ENCODE assay signal across 9 cellular contexts in genomic region chr9:41229408-41230401, GRCh38. TPM values are rescaled to one million over a fixed set of nuclear protein-coding genes. Genes with fewer than 3 reads are reported as not detected.
DNase-seq lines count a peak whose midpoint lies in the region; ATAC-seq, FAIRE-seq and TF ChIP-seq lines count a peak whose summit lies in the region.
"Had no signal": no experiment of that assay in that cellular context is flagged by ENCODE, and none has a peak within 500 bp of the region (broad histone marks: within the 10 kb centered on the region; RNA-seq: fewer than 3 reads in every experiment).

No MANE protein-coding gene starts in this region.

- H3K79me2 ChIP-seq in DND-41 (ENCODE audit: insufficient read depth, low read length) (no peaks in the 10 kb centered on the region), H1 (ENCODE audit: control insufficient read depth in 1 of 2, insufficient read depth in 2 of 2, low read length in 2 of 2) (no peaks in the 10 kb centered on the region)

- CTCF ChIA-PET in H1 (lab: Charles Lee; ENCODE audit: partially characterized antibody), result no interaction called here

- H3K14ac ChIP-seq in H1 (ENCODE audit: insufficient read length), result peak overlapping the region; percentile 16

- 56% methylated on average over 7 of the region's 7 CpGs; no CpG with 5 or more reads in 1 of the 2 experiments for WGBS in H1 (ENCODE audit: extremely low coverage in 1 of 2, insufficient coverage in 1 of 2, insufficient read length in 1 of 2, insufficient replicate concordance in 2 of 2, low coverage in 1 of 2, low lambda C conversion rate in 2 of 2, missing lambda C conversion rate in 1 of 2), 2 experiments

- no peak for TF ChIP-seq CTCF in DND-41 (IDR thresholded peaks at IDR 0.05; ENCODE audit: borderline replicate concordance, extremely low read depth, low read length, poor library complexity, severe bottlenecking)
- no peak for TF ChIP-seq CTCF in H1 (IDR thresholded peaks at IDR 0.05; ENCODE audit: control extremely low read depth in 1 of 3, insufficient read depth in 1 of 3, low read depth in 1 of 3, low read length in 3 of 3)
- TF ChIP-seq CTCF in osteocyte (IDR thresholded peaks at IDR 0.05), result no peak

- no peak for TF ChIP-seq RAD21 in H1 (IDR thresholded peaks at IDR 0.05 in 1 of 2, conservative IDR thresholded peaks at IDR 0.05 in 1 of 2; ENCODE audit: low read depth in 2 of 2, low read length in 2 of 2)

- H2BK12ac ChIP-seq in H1 (ENCODE audit: low read depth, low read length), result peak overlapping the region; percentile 18; the same call in 1 of the 2 replicates

- peaks cover 3% of the 10 kb centered on the region for H3K9me3 ChIP-seq in DND-41 (ENCODE audit: insufficient read depth, low read length, severe bottlenecking)
- peaks cover 19 to 32% of the 10 kb centered on the region in 2 experiments for H3K9me3 ChIP-seq in H1 (ENCODE audit: insufficient read depth in 2 of 2, low read depth in 1 of 2, low read length in 1 of 2)

- H3K36me3 ChIP-seq in DND-41 (ENCODE audit: insufficient read depth, low read length) (no peaks in the 10 kb centered on the region), H1 (ENCODE audit: control insufficient read depth in 2 of 4, insufficient read depth in 4 of 4, low read length in 3 of 4) (no peaks in the 10 kb centered on the region; a peak in 1 of 8 replicates)

- H2AFZ ChIP-seq in DND-41 (ENCODE audit: low read depth, low read length), result no peak overlapping the region
- H2AFZ ChIP-seq in H1 (ENCODE audit: low read length), result no peak overlapping the region

- H3K27me3 Mint-ChIP-seq in osteocyte (ENCODE audit: unreplicated experiment), result no peaks in the 10 kb centered on the region

- no peaks in the 10 kb centered on the region for H3K4me1 ChIP-seq in DND-41 (ENCODE audit: insufficient read depth, low read length)
- no peaks in the 10 kb centered on the region for H3K4me1 ChIP-seq in H1 (replicated peaks in 1 of 4; ENCODE audit: control insufficient read depth in 3 of 4, insufficient read depth in 4 of 4, low read length in 3 of 4)

- no peak overlapping the region for H3K27ac Mint-ChIP-seq in osteocyte (ENCODE audit: unreplicated experiment)

- no peak for TF ChIP-seq POLR2A in H1 (IDR thresholded peaks at IDR 0.05; ENCODE audit: control extremely low read depth in 1 of 2, low read depth in 2 of 2, low read length in 2 of 2)

- H3K56ac ChIP-seq in H1 (replicated peaks; ENCODE audit: insufficient read length, low read depth, low read length), result peak overlapping the region; percentile 49

- POLR2A ChIA-PET in H1 (lab: Charles Lee; ENCODE audit: partially characterized antibody), result no interaction called here

- H3K4me1 Mint-ChIP-seq in osteocyte (ENCODE audit: unreplicated experiment), result no peaks in the 10 kb centered on the region

- H3K9me3 Mint-ChIP-seq in osteocyte (ENCODE audit: unreplicated experiment), result no peaks in the 10 kb centered on the region

- no peak for FAIRE-seq in HTR-8/SVneo (lab: Jason Lieb, UNC)
- no peak for FAIRE-seq in H1 (lab: Jason Lieb, UNC)

- peak overlapping the region; percentile 71 for H2BK5ac ChIP-seq in H1 (ENCODE audit: low read depth, low read length)

- peak overlapping the region; percentile 47 for H2AK5ac ChIP-seq in H1 (ENCODE audit: low read depth, low read length)

- peak overlapping the region; percentile 3 for H2BK15ac ChIP-seq in H1 (ENCODE audit: low read length)

- peak overlapping the region; percentile 16; the same call in 1 of the 2 replicates for H2BK20ac ChIP-seq in H1 (ENCODE audit: low read length)

- H3K79me1 ChIP-seq in H1 (ENCODE audit: low read depth, low read length), result peaks cover 6% of the 10 kb centered on the region; the same call in 1 of the 2 replicates

- H4K20me1 ChIP-seq in DND-41 (ENCODE audit: insufficient read depth, low read length) (peaks cover 4% of the 10 kb centered on the region; the same call in 1 of the 2 replicates), H1 (replicated peaks in 1 of 2; ENCODE audit: control insufficient read depth in 1 of 2, insufficient read depth in 2 of 2, low read length in 2 of 2) (peaks cover 0 to 10% of the 10 kb centered on the region in 2 experiments)

- no peaks in the 10 kb centered on the region for H3K27me3 ChIP-seq in DND-41 (ENCODE audit: insufficient read depth, low read length, poor library complexity)
- peaks cover 1 to 26% (median 17%) of the 10 kb centered on the region in 4 experiments for H3K27me3 ChIP-seq in H1 (replicated peaks in 1 of 4; ENCODE audit: control insufficient read depth in 3 of 4, extremely low read depth in 1 of 4, insufficient read depth in 3 of 4, low read length in 3 of 4)

- no peak overlapping the region for H3K4me2 ChIP-seq in DND-41 (ENCODE audit: insufficient read depth, low read length)
- H3K4me2 ChIP-seq in H1 (ENCODE audit: insufficient read depth in 1 of 2, low read depth in 2 of 2, low read length in 2 of 2), result no peak overlapping the region

- peaks cover 10% of the 10 kb centered on the region for H3K23me2 ChIP-seq in H1 (ENCODE audit: low read depth, low read length)

- H4K5ac ChIP-seq in H1 (ENCODE audit: insufficient read length, low read depth, low read length), result peak overlapping the region; percentile 51

- H4K91ac ChIP-seq in H1 (replicated peaks; ENCODE audit: insufficient read length, low read length), result peak overlapping the region; percentile 98

- DNase-seq in DND-41 (no peak), HTR-8/SVneo (ENCODE audit: insufficient read length, low spot score) (peak; percentile 5), H1 (ENCODE audit: low read depth in 1 of 2, low spot score in 2 of 2) (no peak), osteocyte (ENCODE audit: extremely low spot score, unreplicated experiment) (peak; percentile 89), NCI-H2029 treated with DMSO at 0.1 percent for 48 hours (lab: John Stamatoyannopoulos, UW) (no peak), NCI-H2171 (lab: John Stamatoyannopoulos, UW) (no peak), NCI-H524 treated with DMSO at 0.1 percent for 48 hours (lab: John Stamatoyannopoulos, UW) (no peak), NCI-H1092 (lab: John Stamatoyannopoulos, UW) (no peak)
- DNase-seq: activated CD4-positive, alpha-beta T cell treated with anti-CD3 and anti-CD28 coated beads for 48 hours had no signal

- TF ChIP-seq EP300 in H1 (IDR thresholded peaks at IDR 0.05; ENCODE audit: borderline replicate concordance in 1 of 2, low read depth in 2 of 2, low read length in 2 of 2), result no peak

- no peak overlapping the region for H3K4me3 Mint-ChIP-seq in osteocyte (ENCODE audit: unreplicated experiment)

- no peak overlapping the region for H3K18ac ChIP-seq in H1 (ENCODE audit: extremely low read depth, low read length)

- H3K23ac ChIP-seq in H1 (ENCODE audit: insufficient read length), result peak overlapping the region; percentile 93

- peak overlapping the region; percentile 83 for H4K8ac ChIP-seq in H1 (ENCODE audit: extremely low read depth, insufficient read depth, low read length)

- H3K36me3 Mint-ChIP-seq in osteocyte (ENCODE audit: unreplicated experiment), result no peaks in the 10 kb centered on the region

- H3K9ac ChIP-seq in DND-41 (ENCODE audit: low read depth, low read length), result no peak overlapping the region
- peak overlapping the region in 1 of 4 experiments; percentile 3; a peak in 2 of 7 replicates for H3K9ac ChIP-seq in H1 (replicated peaks in 1 of 4; ENCODE audit: extremely low read depth in 1 of 4, low read depth in 3 of 4, low read length in 3 of 4)

- H3K27ac ChIP-seq in DND-41 (ENCODE audit: low read length) (no peak overlapping the region), H1 (ENCODE audit: low read depth, low read length) (no peak overlapping the region)

- peak; percentile 53 for ATAC-seq in DND-41 (ENCODE audit: insufficient read depth, low read depth)

- H3K4me3 ChIP-seq in DND-41 (ENCODE audit: low read depth in 1 of 2, low read length in 2 of 2) (no peak overlapping the region), H1 (ENCODE audit: extremely low read depth in 1 of 4, insufficient read depth in 2 of 4, low read depth in 3 of 4, low read length in 4 of 4) (no peak overlapping the region; a peak in 1 of 8 replicates)

- H3K4ac ChIP-seq in H1 (replicated peaks; ENCODE audit: insufficient read length, low read depth, low read length), result peak overlapping the region; percentile 95

- peak overlapping the region; percentile 18 for H2BK120ac ChIP-seq in H1 (replicated peaks; ENCODE audit: low read depth, low read length)

TF ChIP-seq in H1, 55 proteins besides CTCF, POLR2A, EP300 and RAD21:
- TF ChIP-seq YY1 (IDR thresholded peaks at IDR 0.05; ENCODE audit: low read depth, low read length), result no peak
- TF ChIP-seq TAF7 (optimal IDR thresholded peaks at IDR 0.05; ENCODE audit: borderline replicate concordance, low read depth, low read length), result no peak
- TF ChIP-seq CBX8 (IDR thresholded peaks at IDR 0.05; ENCODE audit: borderline replicate concordance, low read depth, low read length), result 0 out of 2 replicates have a peak, but pooled peaks have one; percentile 41
- TF ChIP-seq EGR1 (IDR thresholded peaks at IDR 0.05; ENCODE audit: borderline replicate concordance, low read depth, low read length), result no peak
- peak; percentile 94; the same call in 1 of the 2 replicates for TF ChIP-seq CBX5 (IDR thresholded peaks at IDR 0.05; ENCODE audit: low read depth, low read length)
- TF ChIP-seq SP2 (IDR thresholded peaks at IDR 0.05; ENCODE audit: low read length), result no peak
- no peak for TF ChIP-seq RFX5 (IDR thresholded peaks at IDR 0.05; ENCODE audit: borderline replicate concordance, low read depth, low read length)

RNA-seq across cellular contexts. Expression of gene ZNG1F, which starts 40.6 kb away (rescaled TPM):
- 4.8 and 5.3 TPM in 2 replicates for total RNA-seq in H1 (2021; fragmentation: NEBNext Ultra II Directional; extraction: Animal tissue kit (Norgen Biotek cat#: 25700))
- 1.6 and 4.3 TPM in 2 replicates for polyA plus RNA-seq in H1 (2011; rRNA removed)
- polyA plus RNA-seq in H1 (2011; cell fraction: cytosol; rRNA removed), result 11.1 TPM
- polyA plus RNA-seq in H1 (2011; cell fraction: nucleus; rRNA removed), result 3.9 TPM
- polyA plus RNA-seq in H1 (2012, experiment 1 of 2), result 5.5 to 6.1 TPM (median 5.9 TPM) in 4 replicates
- 0.91 TPM for polyA plus RNA-seq in H1 (2012, experiment 2 of 2)
- polyA plus RNA-seq in H1 (2013, experiment 1 of 2), result 5.2 TPM
- polyA plus RNA-seq in H1 (2013, experiment 2 of 2), result 4.6 TPM
- polyA minus RNA-seq in H1 (2011; rRNA and poly(A)+ RNA removed), result 5.0 and 10.1 TPM in 2 replicates
- 3.6 TPM for polyA minus RNA-seq in H1 (2011; cell fraction: cytosol; rRNA and poly(A)+ RNA removed)
- 19.8 TPM for polyA minus RNA-seq in H1 (2011; cell fraction: nucleus; rRNA and poly(A)+ RNA removed)
- total RNA-seq in osteocyte, result 6.1 and 8.4 TPM in 2 replicates

Comparison
In these comparisons a context has a peak if more than half of its experiments do, and no peak if none do; other contexts are left out.
1. DNase-seq: peak in HTR-8/SVneo (single experiment) and osteocyte (single experiment); none in DND-41 (single experiment), H1 (0 of 2), NCI-H2029 treated with DMSO at 0.1 percent for 48 hours (single experiment), NCI-H2171 (single experiment), NCI-H524 treated with DMSO at 0.1 percent for 48 hours (single experiment) and NCI-H1092 (single experiment).